Comparison of ENCODE assay signal across 23 cellular contexts in the genomic region with DNA sequence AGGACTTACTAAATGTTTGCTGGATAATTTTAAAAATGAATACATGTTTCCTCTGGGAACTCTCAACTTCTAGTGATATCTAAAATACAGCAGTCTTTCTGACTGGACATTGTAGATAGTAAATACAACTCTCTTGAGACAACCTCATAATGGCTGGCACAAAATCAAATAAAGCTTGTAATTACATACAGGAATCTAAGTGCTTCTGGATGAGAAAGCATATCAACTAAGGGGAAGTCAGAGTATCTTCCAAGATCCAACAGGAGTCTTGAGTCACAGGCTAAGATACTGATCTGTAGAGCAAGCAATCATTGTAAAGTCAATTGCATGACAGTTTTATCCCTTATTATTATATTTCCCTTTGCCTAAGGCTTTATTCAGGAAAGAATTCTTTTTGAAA.
"Had no signal": no experiment of that assay in that cellular context is flagged by ENCODE, and none has a peak within 500 bp of the region (broad histone marks: within the 10 kb centered on the region; RNA-seq: fewer than 3 reads in every experiment).

No MANE protein-coding gene starts in this region.

- H3K4me1 Mint-ChIP-seq: naive B cell had no signal

- H3K79me2 ChIP-seq: hepatocyte had no signal

- ATAC-seq: left colon, left ventricle myocardium superior, pancreas, right cardiac atrium had no signal

- DNase-seq: dorsolateral prefrontal cortex; effector CD8-positive, alpha-beta T cell; foreskin melanocyte; head of caudate nucleus; kidney; left colon; left ventricle myocardium superior; mesenchymal stem cell; naive B cell; occipital lobe; pancreas; right cardiac atrium; small intestine; stimulated activated CD4-positive, alpha-beta T cell treated with anti-CD3 and anti-CD28 coated beads, Interleukin-12 subunit alpha, Interleukin-12 subunit beta, amount 100 ng/mL, for 4 hours; stimulated activated naive CD4-positive, alpha-beta T cell; stomach; substantia nigra; transverse colon had no signal

- H2AFZ ChIP-seq: hepatocyte had no signal

- H3K4me1 ChIP-seq: pancreas, stomach, transverse colon had no signal

- H3K27ac ChIP-seq: dorsolateral prefrontal cortex, hepatocyte, pancreas, stomach, thoracic aorta, transverse colon had no signal

- H3K36me3 Mint-ChIP-seq: naive B cell had no signal

- H3K36me3 ChIP-seq: pancreas, stomach, thoracic aorta, transverse colon had no signal

- H3K4me3 Mint-ChIP-seq: naive B cell, nephron had no signal

- H3K27me3 Mint-ChIP-seq: naive B cell, progenitor cell of endocrine pancreas had no signal

- H3K4me3 ChIP-seq: dorsolateral prefrontal cortex, hepatocyte, lung, pancreas, stomach, thoracic aorta, transverse colon had no signal

- H3K27ac Mint-ChIP-seq: naive B cell, progenitor cell of endocrine pancreas had no signal

- H3K9me3 ChIP-seq: pancreas, stomach, thoracic aorta, transverse colon had no signal

- H3K4me2 ChIP-seq: hepatocyte had no signal

- H3K9me3 Mint-ChIP-seq: nephron had no signal

- H3K27me3 ChIP-seq: dorsolateral prefrontal cortex, hepatocyte, pancreas, stomach, transverse colon had no signal
